Comparison of ENCODE assay signal across 22 cellular contexts in the genomic region with DNA sequence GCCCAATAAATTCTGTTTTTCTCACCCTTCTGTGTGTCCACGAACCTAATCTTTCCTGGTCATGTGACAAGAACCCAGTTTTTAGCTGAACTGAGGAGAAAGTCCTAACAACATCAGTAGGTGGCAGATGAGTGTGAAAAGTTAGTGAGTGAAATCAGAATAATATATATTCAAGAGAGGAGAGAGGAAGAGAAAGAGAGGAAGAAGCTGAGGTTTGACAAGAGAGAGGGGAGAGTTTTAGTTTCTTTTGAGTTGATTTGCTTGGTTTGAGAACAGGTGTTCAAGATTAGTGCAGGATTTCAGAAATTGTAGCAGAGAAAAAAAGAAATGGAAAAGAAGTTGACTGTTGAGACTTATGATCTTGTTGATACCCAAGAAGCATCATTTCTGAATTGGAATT.
DNase-seq lines count a peak whose midpoint lies in the region; ATAC-seq and TF ChIP-seq lines count a peak whose summit lies in the region.
"Had no signal": no experiment of that assay in that cellular context is flagged by ENCODE, and none has a peak within 500 bp of the region (broad histone marks: within the 10 kb centered on the region; RNA-seq: fewer than 3 reads in every experiment).

No MANE protein-coding gene starts in this region.

- no peak overlapping the region for H3K4me3 Mint-ChIP-seq in nephron progenitor cell
- H3K4me3 Mint-ChIP-seq: activated T-cell treated with anti-CD3 and anti-CD28 coated beads, Interleukin-2, amount 50 U/mL, for 4 hours; CD14-positive monocyte; effector memory CD8-positive, alpha-beta T cell; memory B cell had no signal

- H3K9me3 Mint-ChIP-seq in nephron progenitor cell = peaks cover 17% of the 10 kb centered on the region
- H3K9me3 Mint-ChIP-seq: memory B cell had no signal

- intact Hi-C loops in adrenal gland (cut with DNase I) = no loop called here

- TF ChIP-seq CTCF in GM13976 (IDR thresholded peaks at IDR 0.05; ENCODE audit: borderline replicate concordance, control extremely low read depth, extremely low read depth, insufficient read depth, missing control alignments) (no peak), nephron progenitor cell (IDR thresholded peaks at IDR 0.05) (no peak), adrenal gland (IDR thresholded peaks at IDR 0.05) (no peak)

- DNase-seq in GM13976 (ENCODE audit: low spot score) = peak; percentile 19
- no peak for DNase-seq in nephron progenitor cell
- DNase-seq in DMS53 treated with DMSO at 0.1 percent for 48 hours (lab: John Stamatoyannopoulos, UW; ENCODE audit: unreplicated experiment) = no peak
- DNase-seq in adrenal gland = no peak
- no peak for DNase-seq in C1 segment of cervical spinal cord (lab: John Stamatoyannopoulos, UW)
- DNase-seq: activated CD4-positive, alpha-beta T cell treated with anti-CD3 and anti-CD28 coated beads for 48 hours; activated T-cell treated with anti-CD3 and anti-CD28 coated beads, Interleukin-2, amount 50 U/mL, for 4 hours; amniotic stem cell; effector memory CD8-positive, alpha-beta T cell; foreskin fibroblast; GOT3; left colon; NCI-H1417 treated with DMSO at 0.1 percent for 48 hours; NCI-H82; substantia nigra had no signal

- H3K4me3 ChIP-seq in adrenal gland = no peak overlapping the region
- H3K4me3 ChIP-seq: breast epithelium, coronary artery had no signal

- peaks cover 3% of the 10 kb centered on the region for H3K36me3 Mint-ChIP-seq in nephron progenitor cell (ENCODE audit: low read depth)
- H3K36me3 Mint-ChIP-seq: CD14-positive monocyte, memory B cell had no signal

- no peaks in the 10 kb centered on the region for H3K27me3 ChIP-seq in adrenal gland
- H3K27me3 ChIP-seq: breast epithelium had no signal

- ATAC-seq in GM19395 (IDR thresholded peaks at IDR 0.05; ENCODE audit: unreplicated experiment) (peak; percentile 67), HG02870 (IDR thresholded peaks at IDR 0.05; ENCODE audit: unreplicated experiment) (peak; percentile 47)
- ATAC-seq: activated T-cell treated with anti-CD3 and anti-CD28 coated beads, Interleukin-2, amount 50 U/mL, for 4 hours; effector memory CD8-positive, alpha-beta T cell; left colon; SK-N-SH treated with all-trans-retinoic acid at 6 μM for 48 hours had no signal

- H3K27ac ChIP-seq in adrenal gland = no peak overlapping the region
- H3K27ac ChIP-seq: breast epithelium, coronary artery had no signal

- H3K27me3 Mint-ChIP-seq in nephron progenitor cell (ENCODE audit: low read depth, poor library complexity) = peaks cover 7% of the 10 kb centered on the region
- H3K27me3 Mint-ChIP-seq: effector memory CD8-positive, alpha-beta T cell; memory B cell had no signal

- H3K27ac Mint-ChIP-seq in nephron progenitor cell = peak overlapping the region; percentile 43
- H3K27ac Mint-ChIP-seq: effector memory CD8-positive, alpha-beta T cell; memory B cell had no signal

- H3K36me3 ChIP-seq in adrenal gland (replicated peaks in 1 of 2) = no peaks in the 10 kb centered on the region
- H3K36me3 ChIP-seq: breast epithelium had no signal

- in situ Hi-C loops in GM13976 (cut with MboI; ENCODE audit: low sequenced_read_pairs, unreplicated experiment) = loop anchor here (25.0 kb wide), 1 partner anchor 394 kb away; no protein-coding TSS in a partner anchor

- H3K4me1 ChIP-seq in adrenal gland (replicated peaks in 1 of 2) = no peaks in the 10 kb centered on the region
- H3K4me1 ChIP-seq: breast epithelium had no signal

- 40 to 57% (median 44%) methylated on average over 1 of the region's 1 CpG for WGBS in adrenal gland, 4 donors

- no peak for TF ChIP-seq POLR2A in adrenal gland (IDR thresholded peaks at IDR 0.05)

- peaks cover 15% of the 10 kb centered on the region for H3K4me1 Mint-ChIP-seq in nephron progenitor cell

- H3K9me3 ChIP-seq in adrenal gland (replicated peaks in 1 of 3) = no peaks in the 10 kb centered on the region
- H3K9me3 ChIP-seq: breast epithelium had no signal
